In genomic region chr10:78829570-78829969, GRCh38 we compare ENCODE assay signal across 1 cellular context.
TF ChIP-seq lines count a peak whose summit lies in the region.

No MANE protein-coding gene starts in this region.

TF ChIP-seq in SK-N-SH treated with all-trans-retinoic acid at 6 μM for 48 hours, 23 proteins besides CTCF, POLR2A, EP300 and RAD21 (continued from another document):
- TF ChIP-seq PATZ1 (CRISPR knock-in tag; IDR thresholded peaks at IDR 0.05; ENCODE audit: borderline replicate concordance) (no peak), ESRRG (CRISPR knock-in tag; IDR thresholded peaks at IDR 0.05) (no peak), ZC3H10 (CRISPR knock-in tag; IDR thresholded peaks at IDR 0.05) (no peak), ISL1 (CRISPR knock-in tag; IDR thresholded peaks at IDR 0.05) (no peak)
TF ChIP-seq in SK-N-SH treated with all-trans-retinoic acid at 6 μM for 48 hours: peak in this region for 0.
